ENCODE assay signal across 15 cellular contexts in genomic region chr14:100673807-100674154, GRCh38. TPM values are rescaled to one million over a fixed set of nuclear protein-coding genes. Genes with fewer than 3 reads are reported as not detected.
DNase-seq lines count a peak whose midpoint lies in the region; ATAC-seq and TF ChIP-seq lines count a peak whose summit lies in the region.
"Had no signal": no experiment of that assay in that cellular context is flagged by ENCODE, and none has a peak within 500 bp of the region (broad histone marks: within the 10 kb centered on the region; RNA-seq: fewer than 3 reads in every experiment).

No MANE protein-coding gene starts in this region.

- TF ChIP-seq CTCF in GM23338 (conservative IDR thresholded peaks at IDR 0.05; ENCODE audit: low read depth in 2 of 2) (no peak), endodermal cell (conservative IDR thresholded peaks at IDR 0.05) (no peak), neural cell (IDR thresholded peaks at IDR 0.05; ENCODE audit: poor library complexity, severe bottlenecking) (no peak), esophagus squamous epithelium (IDR thresholded peaks at IDR 0.05) (no peak)

- CTCF ChIA-PET in CD8-positive, alpha-beta memory T cell (lab: Charles Lee), result interaction anchor here (1.2 kb wide), 1 partner anchor 10 kb away, joined by 3 read pairs; no protein-coding TSS in a partner anchor

- H4K20me1 ChIP-seq in GM23338 (replicated peaks; ENCODE audit: insufficient read depth) (no peaks in the 10 kb centered on the region), neural cell (ENCODE audit: insufficient read depth) (no peaks in the 10 kb centered on the region)

- POLR2A ChIA-PET in CD8-positive, alpha-beta memory T cell (lab: Charles Lee), result no interaction called here

- H3K9ac ChIP-seq in endodermal cell (ENCODE audit: extremely low read depth, low read length, poor library complexity, severe bottlenecking) (no peak overlapping the region), neural cell (ENCODE audit: low read length) (no peak overlapping the region)

- no peak for TF ChIP-seq EP300 in neural cell (conservative IDR thresholded peaks at IDR 0.05; ENCODE audit: poor library complexity, severe bottlenecking)

- H3K9me3 ChIP-seq in endodermal cell (ENCODE audit: control insufficient read depth, low read length) (no peaks in the 10 kb centered on the region), neural cell (ENCODE audit: low read length) (no peaks in the 10 kb centered on the region), esophagus squamous epithelium (no peaks in the 10 kb centered on the region)
- H3K9me3 ChIP-seq in CD8-positive, alpha-beta memory T cell (ENCODE audit: low read length), result no peaks in the 10 kb centered on the region

- no peak overlapping the region for H3K27ac Mint-ChIP-seq in GM23338
- H3K27ac Mint-ChIP-seq in endodermal cell, result peak overlapping the region; percentile 96
- no peak overlapping the region for H3K27ac Mint-ChIP-seq in CD8-positive, alpha-beta memory T cell
- H3K27ac Mint-ChIP-seq: HFFc6 had no signal

- H3K4me3 Mint-ChIP-seq in GM23338 (peak overlapping the region; percentile 39; the same call in 2 of the 3 replicates), endodermal cell (peak overlapping the region; percentile 41)
- no peak overlapping the region for H3K4me3 Mint-ChIP-seq in CD8-positive, alpha-beta memory T cell
- H3K4me3 Mint-ChIP-seq: HFFc6 had no signal

- no peaks in the 10 kb centered on the region for H3K36me3 ChIP-seq in GM23338 (ENCODE audit: insufficient read depth)
- H3K36me3 ChIP-seq in endodermal cell (ENCODE audit: control insufficient read depth, insufficient read depth, low read length), result no peaks in the 10 kb centered on the region
- H3K36me3 ChIP-seq in neural cell (ENCODE audit: insufficient read depth, low read length), result no peaks in the 10 kb centered on the region
- H3K36me3 ChIP-seq in esophagus squamous epithelium, result no peaks in the 10 kb centered on the region
- H3K36me3 ChIP-seq in CD8-positive, alpha-beta memory T cell (ENCODE audit: insufficient read depth, low read length), result no peaks in the 10 kb centered on the region

- TF ChIP-seq POLR2A in esophagus squamous epithelium (IDR thresholded peaks at IDR 0.05), result no peak

- no peaks in the 10 kb centered on the region for H3K4me1 ChIP-seq in GM23338 (ENCODE audit: insufficient read depth)
- peaks cover 48% of the 10 kb centered on the region for H3K4me1 ChIP-seq in endodermal cell (ENCODE audit: control insufficient read depth, insufficient read depth, low read length)
- peaks cover 11 to 46% (median 24%) of the 10 kb centered on the region in 3 donors for H3K4me1 ChIP-seq in esophagus squamous epithelium
- no peaks in the 10 kb centered on the region for H3K4me1 ChIP-seq in CD8-positive, alpha-beta memory T cell (ENCODE audit: insufficient read depth, low read length)

- peak overlapping the region; percentile 93 for H2AFZ ChIP-seq in GM23338
- H2AFZ ChIP-seq in neural cell (ENCODE audit: low read depth, low read length), result no peak overlapping the region
- H2AFZ ChIP-seq: PC-9 had no signal

- 90 to 94% methylated on average over 2 to 3 of the region's 3 CpGs for WGBS in endodermal cell (ENCODE audit: insufficient coverage in 1 of 2, insufficient read length in 1 of 2), 2 experiments
- 87 to 88% methylated on average over 3 of the region's 3 CpGs for WGBS in esophagus squamous epithelium, 2 donors

- H3F3A ChIP-seq in GM23338 (replicated peaks; ENCODE audit: low read depth), result no peaks in the 10 kb centered on the region
- peaks cover 4% of the 10 kb centered on the region for H3F3A ChIP-seq in neural cell (ENCODE audit: insufficient read depth, low read length, poor library complexity, severe bottlenecking)

- H3K4me3 ChIP-seq in GM23338 (no peak overlapping the region), endodermal cell (ENCODE audit: low read length) (peak overlapping the region; percentile 7), neural cell (ENCODE audit: low read length) (no peak overlapping the region), esophagus squamous epithelium (no peak overlapping the region)
- no peak overlapping the region for H3K4me3 ChIP-seq in CD8-positive, alpha-beta memory T cell (ENCODE audit: low read length)
- H3K4me3 ChIP-seq: PC-9 had no signal

- H3K9me3 Mint-ChIP-seq in GM23338, result peaks cover 5% of the 10 kb centered on the region; the same call in 2 of the 3 replicates
- H3K9me3 Mint-ChIP-seq in endodermal cell, result peaks cover 3% of the 10 kb centered on the region
- H3K9me3 Mint-ChIP-seq in CD8-positive, alpha-beta memory T cell, result no peaks in the 10 kb centered on the region
- H3K9me3 Mint-ChIP-seq: HFFc6 had no signal

- H3K27ac ChIP-seq in GM23338 (ENCODE audit: low read depth) (no peak overlapping the region), endodermal cell (ENCODE audit: low read depth, low read length) (no peak overlapping the region), neural cell (ENCODE audit: low read length) (peak overlapping the region; percentile 55), esophagus squamous epithelium (no peak overlapping the region)
- H3K27ac ChIP-seq in CD8-positive, alpha-beta memory T cell (ENCODE audit: low read depth, low read length), result no peak overlapping the region
- H3K27ac ChIP-seq: PC-9 had no signal

- H3K36me3 Mint-ChIP-seq in GM23338 (ENCODE audit: low read depth) (no peaks in the 10 kb centered on the region; the same call in 2 of the 3 replicates), endodermal cell (ENCODE audit: low read depth) (no peaks in the 10 kb centered on the region)
- no peaks in the 10 kb centered on the region for H3K36me3 Mint-ChIP-seq in CD8-positive, alpha-beta memory T cell

- TF ChIP-seq RAD21 in neural cell (conservative IDR thresholded peaks at IDR 0.05), result no peak

- peak overlapping the region; percentile 66 for H3K4me2 ChIP-seq in GM23338
- H3K4me2 ChIP-seq in neural cell (ENCODE audit: low read length), result no peak overlapping the region
- H3K4me2 ChIP-seq: PC-9 had no signal

- H3K27me3 ChIP-seq in GM23338 (ENCODE audit: insufficient read depth) (0 out of 2 replicates have a peak, but pooled peaks cover 6% of the 10 kb centered on the region), endodermal cell (ENCODE audit: control insufficient read depth, insufficient read depth, low read length, poor library complexity, severe bottlenecking) (no peaks in the 10 kb centered on the region), neural cell (ENCODE audit: insufficient read depth, low read depth, low read length) (no peaks in the 10 kb centered on the region), esophagus squamous epithelium (peaks cover 0 to 97% (median 0%) of the 10 kb centered on the region in 4 donors)
- H3K27me3 ChIP-seq in CD8-positive, alpha-beta memory T cell (ENCODE audit: insufficient read depth, low read length, poor library complexity, severe bottlenecking), result no peaks in the 10 kb centered on the region

- ATAC-seq in GM23338, result no peak
- ATAC-seq: SK-N-SH treated with all-trans-retinoic acid at 6 μM for 48 hours had no signal

- H3K9me2 ChIP-seq in GM23338 (ENCODE audit: insufficient read depth), result no peaks in the 10 kb centered on the region
- no peaks in the 10 kb centered on the region for H3K9me2 ChIP-seq in neural cell (ENCODE audit: insufficient read depth, low read length)

- intact Hi-C loops in esophagus squamous epithelium (cut with DNase I), result no loop called here

- H3K4me1 Mint-ChIP-seq in GM23338 (peaks cover 30% of the 10 kb centered on the region), endodermal cell (peaks cover 65% of the 10 kb centered on the region)
- peaks cover 0 to 8% (median 4%) of the 10 kb centered on the region in 3 donors for H3K4me1 Mint-ChIP-seq in CD8-positive, alpha-beta memory T cell

- H3K27me3 Mint-ChIP-seq in GM23338 (ENCODE audit: insufficient read depth, low read depth, poor library complexity), result peaks cover 18% of the 10 kb centered on the region
- no peaks in the 10 kb centered on the region for H3K27me3 Mint-ChIP-seq in endodermal cell (ENCODE audit: insufficient read depth)
- peaks cover 39 to 52% of the 10 kb centered on the region in 2 donors for H3K27me3 Mint-ChIP-seq in CD8-positive, alpha-beta memory T cell

- no peaks in the 10 kb centered on the region for H3K79me2 ChIP-seq in GM23338 (replicated peaks; ENCODE audit: insufficient read depth)
- H3K79me2 ChIP-seq in neural cell (replicated peaks; ENCODE audit: insufficient read depth, low read length), result no peaks in the 10 kb centered on the region

- DNase-seq in NCI-H2029 treated with DMSO at 0.1 percent for 48 hours (lab: John Stamatoyannopoulos, UW), result peak; percentile 7
- DNase-seq in NCI-H2029 (lab: John Stamatoyannopoulos, UW), result no peak
- no peak for DNase-seq in GM23338 (ENCODE audit: low spot score)
- no peak for DNase-seq in endodermal cell
- DNase-seq in esophagus squamous epithelium (lab: John Stamatoyannopoulos, UW), result no peak
- DNase-seq in CD8-positive, alpha-beta memory T cell, result no peak
- DNase-seq in HK-2 (ENCODE audit: unreplicated experiment), result no peak
- DNase-seq: HFFc6, MM.1S, NCI-H226, PC-9 had no signal

TF ChIP-seq in GM23338, 12 proteins besides CTCF, POLR2A, EP300 and RAD21 (continues in another document):
- TF ChIP-seq POLR2AphosphoS5 (IDR thresholded peaks at IDR 0.05; ENCODE audit: low read depth) (no peak), STAT1 (IDR thresholded peaks at IDR 0.05; ENCODE audit: unreplicated experiment) (no peak), CREB1 (CRISPR knock-in tag; IDR thresholded peaks at IDR 0.05; ENCODE audit: low read depth) (no peak), NANOG (IDR thresholded peaks at IDR 0.05; ENCODE audit: borderline replicate concordance) (no peak), ZNF114 (CRISPR knock-in tag; IDR thresholded peaks at IDR 0.05) (no peak), ZNF331 (CRISPR knock-in tag; IDR thresholded peaks at IDR 0.05; ENCODE audit: low read depth) (no peak)

TF ChIP-seq in neural cell, 6 proteins besides CTCF, POLR2A, EP300 and RAD21 (continues in another document):
- TF ChIP-seq POLR2AphosphoS5 (IDR thresholded peaks at IDR 0.05) (no peak), SMC3 (conservative IDR thresholded peaks at IDR 0.05; ENCODE audit: poor library complexity) (no peak)

RNA-seq across cellular contexts. Expression of gene DLK1, which starts 52.9 kb away (rescaled TPM):
- total RNA-seq in GM23338 (2014; rRNA removed; shearing (Covaris generic)), result 0.54 and 1.1 TPM in 2 replicates
- polyA plus RNA-seq in GM23338 (2016; fragmentation: Nextera tagmentation; extraction: Ambion mirVana) (0.70 and 1.2 TPM in 2 replicates), neural cell (6.8 and 14.8 TPM in 2 replicates)
- total RNA-seq in endodermal cell (100 to 1,000 TPM in 1 of 2 donors, 10 to 100 TPM in 1; 78.3 to 117 TPM), esophagus squamous epithelium (not detected)
- polyA plus RNA-seq in endodermal cell (2013, experiment 1 of 2), result 99.8 TPM
- polyA plus RNA-seq in endodermal cell (2013, experiment 2 of 2), result 92.1 TPM
- 5.1 and 9.8 TPM in 2 replicates for polyA minus RNA-seq in neural cell
- not detected for total RNA-seq in CD8-positive, alpha-beta memory T cell
- polyA plus RNA-seq in CD8-positive, alpha-beta memory T cell, result not detected
- total RNA-seq: A172, H4, HFFc6, PC-9 had no signal

Comparison
In these comparisons a context has a peak if more than half of its experiments do, and no peak if none do; other contexts are left out.
1. H3K4me3 Mint-ChIP-seq: peak in GM23338 (single experiment) and endodermal cell (single experiment); none in CD8-positive, alpha-beta memory T cell (0 of 7).
2. RNA of gene DLK1, which starts 52.9 kb away (total RNA-seq): 78.3 to 117 TPM in endodermal cell; 0.54 to 1.1 TPM in GM23338, not detected in esophagus squamous epithelium and not detected in CD8-positive, alpha-beta memory T cell; every median in the first group is over 10 times any median in the second.